12 cellular contexts compared by ENCODE assay signal in the genomic region with DNA sequence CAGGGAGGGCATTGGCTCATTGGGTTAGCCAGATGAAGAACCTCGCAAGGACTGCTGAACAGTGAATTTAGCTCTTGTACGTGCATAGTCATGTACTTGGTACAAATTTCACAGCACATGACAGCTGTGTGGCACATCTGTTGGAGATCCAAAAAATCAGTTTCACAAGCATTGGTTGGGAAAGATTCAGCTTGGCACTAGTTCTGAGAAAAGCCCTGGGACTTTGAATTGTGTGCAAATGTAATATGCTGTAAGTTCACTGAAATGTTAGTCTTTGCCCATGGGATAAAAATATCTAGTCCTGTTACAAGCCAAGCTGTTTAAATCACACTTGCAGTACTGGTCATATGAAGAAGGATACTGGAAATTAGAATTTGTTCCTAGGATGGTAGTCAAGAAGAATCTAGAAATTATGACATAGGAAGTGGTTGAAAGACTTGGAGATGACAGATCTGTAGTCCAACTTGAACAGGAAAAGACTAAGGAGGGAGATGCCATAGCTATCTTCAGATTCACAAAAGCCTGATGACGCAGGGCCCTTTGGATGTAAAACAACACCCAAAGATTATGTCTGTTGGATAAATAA. TPM values are rescaled to one million over a fixed set of nuclear protein-coding genes. Genes with fewer than 3 reads are reported as not detected.
DNase-seq lines count a peak whose midpoint lies in the region; ATAC-seq and TF ChIP-seq lines count a peak whose summit lies in the region.
"Had no signal": no experiment of that assay in that cellular context is flagged by ENCODE, and none has a peak within 500 bp of the region (broad histone marks: within the 10 kb centered on the region; RNA-seq: fewer than 3 reads in every experiment).

No MANE protein-coding gene starts in this region.

- no peaks in the 10 kb centered on the region for H3K36me3 ChIP-seq in lower lobe of right lung
- no peaks in the 10 kb centered on the region for H3K36me3 ChIP-seq in transverse colon

- intact Hi-C loops in lower lobe of right lung (cut with DNase I) (no loop called here), transverse colon (cut with DNase I; ENCODE audit: low total_unique reads) (no loop called here)

- no peaks in the 10 kb centered on the region for H3K9me3 ChIP-seq in lower lobe of right lung
- H3K9me3 ChIP-seq in transverse colon = no peaks in the 10 kb centered on the region

- TF ChIP-seq POLR2A in transverse colon (IDR thresholded peaks at IDR 0.05) = no peak

- H3K4me3 ChIP-seq in lower lobe of right lung (no peak overlapping the region), transverse colon (no peak overlapping the region)

- peak overlapping the region; percentile 42 for H3K27ac ChIP-seq in lower lobe of right lung
- peak overlapping the region; percentile 24 to 54 (median 32) for H3K27ac ChIP-seq in transverse colon
- H3K27ac ChIP-seq: 22Rv1 had no signal

- TF ChIP-seq CTCF in lower lobe of right lung (IDR thresholded peaks at IDR 0.05) = no peak
- TF ChIP-seq CTCF in transverse colon (IDR thresholded peaks at IDR 0.05) = no peak

- 74 to 86% methylated on average over 1 to 3 of the region's 3 CpGs for WGBS in transverse colon (ENCODE audit: low coverage in 1 of 2), 2 donors

- DNase-seq in DMS 273 (lab: John Stamatoyannopoulos, UW; ENCODE audit: unreplicated experiment) (peak; percentile 44), DMS 273 treated with DMSO at 0.1 percent for 48 hours (lab: John Stamatoyannopoulos, UW) (no peak), lower lobe of right lung (no peak), transverse colon (no peak), HCEC 1CT (no peak), RKO (ENCODE audit: low spot score) (no peak)
- no peak for DNase-seq in stimulated activated CD4-positive, alpha-beta T cell treated with anti-CD3 and anti-CD28 coated beads, Interleukin-15, amount 100 ng/mL, for 24 hours
- DNase-seq: activated CD4-positive, CD25-positive, alpha-beta regulatory T cell treated with anti-CD3 and anti-CD28 coated beads, Interleukin-2, amount 50 U/mL, for 72 hours; activated T-cell treated with anti-CD3 and anti-CD28 coated beads, Interleukin-2, amount 50 U/mL, for 4 hours; naive thymus-derived CD8-positive, alpha-beta T cell had no signal

- H3K27me3 ChIP-seq in lower lobe of right lung (ENCODE audit: low read depth) (no peaks in the 10 kb centered on the region), transverse colon (no peaks in the 10 kb centered on the region)

- peak; percentile 43 for TF ChIP-seq EP300 in transverse colon (IDR thresholded peaks at IDR 0.05; ENCODE audit: low read depth)

- H3K4me1 ChIP-seq in lower lobe of right lung = no peaks in the 10 kb centered on the region
- peaks cover 0 to 4% (median 2%) of the 10 kb centered on the region in 4 donors for H3K4me1 ChIP-seq in transverse colon

- ATAC-seq in esophagus mucosa (peak; percentile 16), lower lobe of right lung (peak; percentile 49 to 63)
- ATAC-seq: activated T-cell treated with anti-CD3 and anti-CD28 coated beads, Interleukin-2, amount 50 U/mL, for 4 hours; naive thymus-derived CD8-positive, alpha-beta T cell had no signal

- in situ Hi-C loops in transverse colon (cut with MboI; ENCODE audit: low pct_ligation_motif_present in 1 of 4, low pct_unique_long_range_greater_than_20kb in 1 of 4, low sequenced_read_pairs in 3 of 4) = no loop called here

RNA-seq across cellular contexts. Expression of a gene that starts 19.2 kb away (rescaled TPM):
- total RNA-seq in esophagus mucosa (15.9 TPM), lower lobe of right lung (24.9 TPM), transverse colon (10 to 100 TPM in 2 of 4 donors, 1 to 10 TPM in 2; 9.7 to 25.9 (median 16.1) TPM)
- total RNA-seq: naive thymus-derived CD8-positive, alpha-beta T cell had no signal
